8 cellular contexts compared by ENCODE assay signal in genomic region chr1:161749509-161750407, GRCh38. TPM values are rescaled to one million over a fixed set of nuclear protein-coding genes. Genes with fewer than 3 reads are reported as not detected.
A peak's percentile ranks its signal among the peaks of the same experiment; 100 is the strongest.
DNase-seq lines count a peak whose midpoint lies in the region; ATAC-seq and TF ChIP-seq lines count a peak whose summit lies in the region.

DUSP12 (plus strand) TSS chr1:161749786; CDS start chr1:161749802, 16 bp downstream.

- peaks cover 0 to 34% (median 0%) of the 10 kb centered on the region in 3 donors for H3K36me3 ChIP-seq in Peyer's patch
- peaks cover 13 to 23% of the 10 kb centered on the region in 2 donors for H3K36me3 ChIP-seq in muscle layer of duodenum (ENCODE audit: control insufficient read depth in 1 of 2, insufficient read depth in 2 of 2, low read length in 2 of 2)

- TF ChIP-seq CTCF in Peyer's patch (IDR thresholded peaks at IDR 0.05) = peak in 2 of 6 experiments; percentile 3 to 5

- in situ Hi-C loops in KBM-7 (cut with MboI; ENCODE audit: low pct_unique_long_range_greater_than_20kb, low sequenced_read_pairs) = no loop called here

- H3K27me3 ChIP-seq in Peyer's patch = no peaks in the 10 kb centered on the region
- H3K27me3 ChIP-seq in muscle layer of duodenum (ENCODE audit: low read depth, low read length) = no peaks in the 10 kb centered on the region

- peak within 1 kb of the TSS; percentile 73 to 84 (median 80) for H3K4me3 ChIP-seq in Peyer's patch
- peak within 1 kb of the TSS; percentile 92 to 98 for H3K4me3 ChIP-seq in muscle layer of duodenum (ENCODE audit: low read depth in 1 of 2, low read length in 2 of 2)

- DNase-seq in DMS79 (lab: John Stamatoyannopoulos, UW) (peak; percentile 92), KBM-7 (peak; percentile 92), Peyer's patch (peak; percentile 90 to 96 (median 91))
- DNase-seq in activated T-cell treated with anti-CD3 and anti-CD28 coated beads, Interleukin-2, amount 50 U/mL, for 48 hours = peak; percentile 90 to 92
- DNase-seq in stimulated activated CD8-positive, alpha-beta memory T cell treated with anti-CD3 and anti-CD28 coated beads, Interleukin-7, amount 100 ng/mL, for 48 hours (ENCODE audit: extremely low read depth in 1 of 2, low read depth in 1 of 2) = peak; percentile 76 to 92

- H3K4me1 ChIP-seq in Peyer's patch (peaks cover 4 to 11% (median 4%) of the 10 kb centered on the region in 4 donors), muscle layer of duodenum (ENCODE audit: control insufficient read depth in 1 of 2, insufficient read depth in 2 of 2, low read length in 2 of 2) (peaks cover 0 to 19% of the 10 kb centered on the region in 2 donors)

- peak in 1 of 2 donors; percentile 20 for TF ChIP-seq POLR2A in Peyer's patch (IDR thresholded peaks at IDR 0.05)

- ATAC-seq in GM21619 (IDR thresholded peaks at IDR 0.05; ENCODE audit: unreplicated experiment) = peak; percentile 97
- peak; percentile 96 for ATAC-seq in esophagus mucosa

- no peaks in the 10 kb centered on the region for H3K9me3 ChIP-seq in Peyer's patch
- H3K9me3 ChIP-seq in muscle layer of duodenum (ENCODE audit: control insufficient read depth in 1 of 2, low read length in 2 of 2) = no peaks in the 10 kb centered on the region

- peak within 1 kb of the TSS; percentile 68 to 88 (median 86) for H3K27ac ChIP-seq in Peyer's patch
- H3K27ac ChIP-seq in muscle layer of duodenum (ENCODE audit: low read length) = peak within 1 kb of the TSS; percentile 74

RNA-seq across cellular contexts. Expression of gene DUSP12, which starts in this region (rescaled TPM):
- 10 to 100 TPM in 3 of 4 donors, 1 to 10 TPM in 1; 7.7 to 23.1 (median 16.3) TPM for total RNA-seq in Peyer's patch
- 13.0 TPM for total RNA-seq in esophagus mucosa

Comparison
In these comparisons a context has a peak if more than half of its experiments do, and no peak if none do; other contexts are left out.
1. Peak in every context shown above with its lines: DNase-seq, ATAC-seq, H3K4me3 ChIP-seq and H3K27ac ChIP-seq.